Comparison of ENCODE assay signal across 1 cellular context in genomic region chr4:168685136-168685535, GRCh38.
TF ChIP-seq lines count a peak whose summit lies in the region.

No MANE protein-coding gene starts in this region.

TF ChIP-seq in SK-N-SH, 30 proteins besides CTCF, POLR2A, EP300 and RAD21 (continued from another document):
- TF ChIP-seq ZBTB33 (IDR thresholded peaks at IDR 0.05; ENCODE audit: borderline replicate concordance, low read depth) (no peak), ELF1 (IDR thresholded peaks at IDR 0.05) (no peak)
